Comparison of ENCODE assay signal across 18 cellular contexts in the genomic region with DNA sequence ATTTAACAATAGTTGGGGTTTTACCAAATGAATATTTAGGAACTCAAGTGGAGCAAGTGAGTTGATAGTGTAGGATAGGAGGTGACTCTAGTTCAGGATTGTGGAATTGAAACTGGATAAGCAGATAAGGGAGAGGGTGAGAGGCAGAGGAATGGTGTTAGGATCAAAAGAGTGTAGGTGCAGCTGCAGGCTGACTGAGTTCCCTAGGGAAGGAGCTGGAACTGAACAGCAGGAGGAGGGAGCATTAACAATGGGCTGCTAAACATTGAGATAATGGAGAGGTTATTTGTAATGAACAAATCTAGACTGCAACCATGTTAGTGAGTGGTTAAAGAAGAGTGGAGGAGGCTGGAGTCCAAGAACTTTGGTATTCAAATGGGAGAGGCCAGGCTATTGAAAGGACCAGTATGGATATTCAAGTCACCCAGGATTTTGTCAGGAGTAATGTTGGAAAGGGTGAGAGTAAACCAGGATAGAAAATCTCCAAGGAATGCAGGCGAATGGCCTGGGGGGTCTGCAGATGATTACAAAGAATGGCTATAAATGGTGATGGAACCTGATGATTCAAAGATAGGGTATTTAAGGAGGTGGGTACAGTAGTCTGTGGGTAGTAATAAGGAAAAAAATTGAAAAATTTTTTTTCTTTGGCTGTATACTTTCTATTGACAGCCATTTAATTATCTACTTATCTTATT.
DNase-seq lines count a peak whose midpoint lies in the region; ATAC-seq and TF ChIP-seq lines count a peak whose summit lies in the region.
"Had no signal": no experiment of that assay in that cellular context is flagged by ENCODE, and none has a peak within 500 bp of the region (broad histone marks: within the 10 kb centered on the region; RNA-seq: fewer than 3 reads in every experiment).

No MANE protein-coding gene starts in this region.

- no peaks in the 10 kb centered on the region for H3K4me1 Mint-ChIP-seq in GM23338
- H3K4me1 Mint-ChIP-seq in natural killer cell treated with Interleukin-12 subunit alpha and Interleukin-12 subunit beta and Interleukin-15 and Interleukin-18, amount 100 ng/mL, for 72 hours (ENCODE audit: low read depth in 2 of 2): no peaks in the 10 kb centered on the region
- H3K4me1 Mint-ChIP-seq in activated CD8-positive, alpha-beta T cell treated with anti-CD3 and anti-CD28 coated beads, Interleukin-2, amount 10 ng/mL, durations not matched to agents 7 days and 5 days (ENCODE audit: low read depth): no peaks in the 10 kb centered on the region
- H3K4me1 Mint-ChIP-seq: CD4-positive, CD25-positive, alpha-beta regulatory T cell; T-cell had no signal

- no peaks in the 10 kb centered on the region for H3K4me1 ChIP-seq in GM23338 (ENCODE audit: insufficient read depth)

- ATAC-seq in GM23338 (peak; percentile 45; the same call in 1 of the 3 replicates), GM21423 (IDR thresholded peaks at IDR 0.05; ENCODE audit: unreplicated experiment) (no peak)
- ATAC-seq in natural killer cell treated with Interleukin-12 subunit alpha and Interleukin-12 subunit beta and Interleukin-15 and Interleukin-18, amount 100 ng/mL, for 72 hours: no peak
- ATAC-seq in activated CD8-positive, alpha-beta T cell treated with anti-CD3 and anti-CD28 coated beads, Interleukin-2, amount 10 ng/mL, durations not matched to agents 7 days and 5 days: no peak
- ATAC-seq: Right ventricle myocardium inferior, T-cell had no signal

- CTCF ChIA-PET in activated CD8-positive, alpha-beta T cell treated with anti-CD3 and anti-CD28 coated beads, Interleukin-2, amount 10 ng/mL, durations not matched to agents 7 days and 5 days (lab: Charles Lee): no interaction called here

- H3K36me3 Mint-ChIP-seq in GM23338 (ENCODE audit: low read depth): peaks cover 4% of the 10 kb centered on the region; the same call in 1 of the 3 replicates
- H3K36me3 Mint-ChIP-seq in natural killer cell treated with Interleukin-12 subunit alpha and Interleukin-12 subunit beta and Interleukin-15 and Interleukin-18, amount 100 ng/mL, for 72 hours: no peaks in the 10 kb centered on the region
- H3K36me3 Mint-ChIP-seq in activated CD8-positive, alpha-beta T cell treated with anti-CD3 and anti-CD28 coated beads, Interleukin-2, amount 10 ng/mL, durations not matched to agents 7 days and 5 days (ENCODE audit: low read depth): no peaks in the 10 kb centered on the region
- H3K36me3 Mint-ChIP-seq: CD4-positive, CD25-positive, alpha-beta regulatory T cell; T-cell had no signal

- POLR2A ChIA-PET in activated CD8-positive, alpha-beta T cell treated with anti-CD3 and anti-CD28 coated beads, Interleukin-2, amount 10 ng/mL, durations not matched to agents 7 days and 5 days (lab: Charles Lee): no interaction called here

- H3K79me2 ChIP-seq in GM23338 (replicated peaks; ENCODE audit: insufficient read depth): no peaks in the 10 kb centered on the region

- no peaks in the 10 kb centered on the region for H3K27me3 Mint-ChIP-seq in GM23338 (ENCODE audit: insufficient read depth, low read depth, poor library complexity)
- H3K27me3 Mint-ChIP-seq in natural killer cell treated with Interleukin-12 subunit alpha and Interleukin-12 subunit beta and Interleukin-15 and Interleukin-18, amount 100 ng/mL, for 72 hours: no peaks in the 10 kb centered on the region
- H3K27me3 Mint-ChIP-seq in activated CD8-positive, alpha-beta T cell treated with anti-CD3 and anti-CD28 coated beads, Interleukin-2, amount 10 ng/mL, durations not matched to agents 7 days and 5 days (ENCODE audit: low read depth): no peaks in the 10 kb centered on the region
- H3K27me3 Mint-ChIP-seq: T-cell had no signal

- H3K27ac ChIP-seq in GM23338 (ENCODE audit: low read depth): no peak overlapping the region
- H3K27ac ChIP-seq: SK-N-MC had no signal

- H4K20me1 ChIP-seq in GM23338 (replicated peaks; ENCODE audit: insufficient read depth): no peaks in the 10 kb centered on the region

- H3K4me3 Mint-ChIP-seq in GM23338: no peak overlapping the region
- H3K4me3 Mint-ChIP-seq in natural killer cell treated with Interleukin-12 subunit alpha and Interleukin-12 subunit beta and Interleukin-15 and Interleukin-18, amount 100 ng/mL, for 72 hours: no peak overlapping the region
- H3K4me3 Mint-ChIP-seq in activated CD8-positive, alpha-beta T cell treated with anti-CD3 and anti-CD28 coated beads, Interleukin-2, amount 10 ng/mL, durations not matched to agents 7 days and 5 days: no peak overlapping the region
- H3K4me3 Mint-ChIP-seq: CD4-positive, CD25-positive, alpha-beta regulatory T cell; T-cell had no signal

- no peak overlapping the region for H3K4me2 ChIP-seq in GM23338

- H3K9me3 Mint-ChIP-seq in GM23338: peaks cover 3% of the 10 kb centered on the region; the same call in 1 of the 3 replicates
- H3K9me3 Mint-ChIP-seq in natural killer cell treated with Interleukin-12 subunit alpha and Interleukin-12 subunit beta and Interleukin-15 and Interleukin-18, amount 100 ng/mL, for 72 hours: peaks cover 7% of the 10 kb centered on the region
- peaks cover 6% of the 10 kb centered on the region for H3K9me3 Mint-ChIP-seq in activated CD8-positive, alpha-beta T cell treated with anti-CD3 and anti-CD28 coated beads, Interleukin-2, amount 10 ng/mL, durations not matched to agents 7 days and 5 days (ENCODE audit: insufficient read depth)

- no peak for TF ChIP-seq CTCF in GM23338 (conservative IDR thresholded peaks at IDR 0.05; ENCODE audit: low read depth in 2 of 2)

- no peaks in the 10 kb centered on the region for H3K36me3 ChIP-seq in GM23338 (ENCODE audit: insufficient read depth)

- no peak overlapping the region for H3K4me3 ChIP-seq in GM23338
- H3K4me3 ChIP-seq: SK-N-MC had no signal

- H3F3A ChIP-seq in GM23338 (replicated peaks; ENCODE audit: low read depth): no peaks in the 10 kb centered on the region

- H2AFZ ChIP-seq in GM23338: peak overlapping the region; percentile 33; the same call in 1 of the 2 replicates

- DNase-seq in DMS153 (lab: John Stamatoyannopoulos, UW): peak; percentile 75
- DNase-seq in GM23338 (ENCODE audit: low spot score): no peak
- peak; percentile 72 for DNase-seq in NCI-H2107 treated with DMSO at 0.1 percent for 48 hours (lab: John Stamatoyannopoulos, UW; ENCODE audit: unreplicated experiment)
- DNase-seq in glomerular visceral epithelial cell (ENCODE audit: extremely low spot score): peak; percentile 18
- DNase-seq in natural killer cell treated with Interleukin-12 subunit alpha and Interleukin-12 subunit beta and Interleukin-15 and Interleukin-18, amount 100 ng/mL, for 72 hours (ENCODE audit: low spot score): no peak
- DNase-seq in DMS53 treated with DMSO at 0.1 percent for 48 hours (lab: John Stamatoyannopoulos, UW; ENCODE audit: unreplicated experiment): no peak
- DNase-seq in activated CD8-positive, alpha-beta T cell treated with anti-CD3 and anti-CD28 coated beads, Interleukin-2, amount 10 ng/mL, durations not matched to agents 7 days and 5 days: no peak
- DNase-seq: AML-193; Calu3; CD4-positive, CD25-positive, alpha-beta regulatory T cell; HCEC 1CT; NCI-H1930; NCI-H226; NCI-H526; T-cell had no signal

- H3K27me3 ChIP-seq in GM23338 (ENCODE audit: insufficient read depth): no peaks in the 10 kb centered on the region

- H3K9me2 ChIP-seq in GM23338 (ENCODE audit: insufficient read depth): no peaks in the 10 kb centered on the region

- no peak overlapping the region for H3K27ac Mint-ChIP-seq in GM23338
- no peak overlapping the region for H3K27ac Mint-ChIP-seq in natural killer cell treated with Interleukin-12 subunit alpha and Interleukin-12 subunit beta and Interleukin-15 and Interleukin-18, amount 100 ng/mL, for 72 hours
- H3K27ac Mint-ChIP-seq in activated CD8-positive, alpha-beta T cell treated with anti-CD3 and anti-CD28 coated beads, Interleukin-2, amount 10 ng/mL, durations not matched to agents 7 days and 5 days: no peak overlapping the region
- H3K27ac Mint-ChIP-seq: CD4-positive, CD25-positive, alpha-beta regulatory T cell; T-cell had no signal

TF ChIP-seq in GM23338, 12 proteins besides CTCF, POLR2A, EP300 and RAD21 (continues in another document):
- TF ChIP-seq EZH2 (IDR thresholded peaks at IDR 0.05; ENCODE audit: low read depth, unreplicated experiment): no peak
- no peak for TF ChIP-seq EZH2phosphoT487 (IDR thresholded peaks at IDR 0.05; ENCODE audit: unreplicated experiment)
- no peak for TF ChIP-seq ZNF331 (CRISPR knock-in tag; IDR thresholded peaks at IDR 0.05; ENCODE audit: low read depth)
- no peak for TF ChIP-seq STAT1 (IDR thresholded peaks at IDR 0.05; ENCODE audit: unreplicated experiment)
- no peak for TF ChIP-seq JUNB (IDR thresholded peaks at IDR 0.05; ENCODE audit: unreplicated experiment)
- TF ChIP-seq POLR2AphosphoS5 (IDR thresholded peaks at IDR 0.05; ENCODE audit: low read depth): no peak
- TF ChIP-seq, protein P1, sequence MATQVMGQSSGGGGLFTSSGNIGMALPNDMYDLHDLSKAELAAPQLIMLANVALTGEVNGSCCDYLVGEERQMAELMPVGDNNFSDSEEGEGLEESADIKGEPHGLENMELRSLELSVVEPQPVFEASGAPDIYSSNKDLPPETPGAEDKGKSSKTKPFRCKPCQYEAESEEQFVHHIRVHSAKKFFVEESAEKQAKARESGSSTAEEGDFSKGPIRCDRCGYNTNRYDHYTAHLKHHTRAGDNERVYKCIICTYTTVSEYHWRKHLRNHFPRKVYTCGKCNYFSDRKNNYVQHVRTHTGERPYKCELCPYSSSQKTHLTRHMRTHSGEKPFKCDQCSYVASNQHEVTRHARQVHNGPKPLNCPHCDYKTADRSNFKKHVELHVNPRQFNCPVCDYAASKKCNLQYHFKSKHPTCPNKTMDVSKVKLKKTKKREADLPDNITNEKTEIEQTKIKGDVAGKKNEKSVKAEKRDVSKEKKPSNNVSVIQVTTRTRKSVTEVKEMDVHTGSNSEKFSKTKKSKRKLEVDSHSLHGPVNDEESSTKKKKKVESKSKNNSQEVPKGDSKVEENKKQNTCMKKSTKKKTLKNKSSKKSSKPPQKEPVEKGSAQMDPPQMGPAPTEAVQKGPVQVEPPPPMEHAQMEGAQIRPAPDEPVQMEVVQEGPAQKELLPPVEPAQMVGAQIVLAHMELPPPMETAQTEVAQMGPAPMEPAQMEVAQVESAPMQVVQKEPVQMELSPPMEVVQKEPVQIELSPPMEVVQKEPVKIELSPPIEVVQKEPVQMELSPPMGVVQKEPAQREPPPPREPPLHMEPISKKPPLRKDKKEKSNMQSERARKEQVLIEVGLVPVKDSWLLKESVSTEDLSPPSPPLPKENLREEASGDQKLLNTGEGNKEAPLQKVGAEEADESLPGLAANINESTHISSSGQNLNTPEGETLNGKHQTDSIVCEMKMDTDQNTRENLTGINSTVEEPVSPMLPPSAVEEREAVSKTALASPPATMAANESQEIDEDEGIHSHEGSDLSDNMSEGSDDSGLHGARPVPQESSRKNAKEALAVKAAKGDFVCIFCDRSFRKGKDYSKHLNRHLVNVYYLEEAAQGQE (IDR thresholded peaks at IDR 0.05; ENCODE audit: unreplicated experiment): no peak
- no peak for TF ChIP-seq NANOG (IDR thresholded peaks at IDR 0.05; ENCODE audit: borderline replicate concordance)
- TF ChIP-seq CREB1 (CRISPR knock-in tag; IDR thresholded peaks at IDR 0.05; ENCODE audit: low read depth): no peak

Comparison
In these comparisons a context has a peak if more than half of its experiments do, and no peak if none do; other contexts are left out.
1. DNase-seq: peak in DMS153 (single experiment), NCI-H2107 treated with DMSO at 0.1 percent for 48 hours (single experiment) and glomerular visceral epithelial cell (single experiment); none in GM23338 (single experiment), natural killer cell treated with Interleukin-12 subunit alpha and Interleukin-12 subunit beta and Interleukin-15 and Interleukin-18, amount 100 ng/mL, for 72 hours (single experiment), DMS53 treated with DMSO at 0.1 percent for 48 hours (single experiment) and activated CD8-positive, alpha-beta T cell treated with anti-CD3 and anti-CD28 coated beads, Interleukin-2, amount 10 ng/mL, durations not matched to agents 7 days and 5 days (single experiment).